In genomic region chr1:235391879-235392278, GRCh38 we compare ENCODE assay signal across 15 cellular contexts. TPM values are rescaled to one million over a fixed set of nuclear protein-coding genes. Genes with fewer than 3 reads are reported as not detected.
DNase-seq lines count a peak whose midpoint lies in the region; ATAC-seq and FAIRE-seq lines count a peak whose summit lies in the region.
"Had no signal": no experiment of that assay in that cellular context is flagged by ENCODE, and none has a peak within 500 bp of the region (broad histone marks: within the 10 kb centered on the region; RNA-seq: fewer than 3 reads in every experiment).

No MANE protein-coding gene starts in this region.

- H3K4me1 Mint-ChIP-seq in immature natural killer cell: peaks cover 0 to 4% of the 10 kb centered on the region in 2 donors

- FAIRE-seq in RCC 7860 (lab: Jason Lieb, UNC): no peak
- FAIRE-seq: A204.1, HTR-8/SVneo had no signal

- peaks cover 0 to 6% (median 5%) of the 10 kb centered on the region in 6 donors for H3K9me3 Mint-ChIP-seq in immature natural killer cell

- no peak for ATAC-seq in GM19395 (IDR thresholded peaks at IDR 0.05; ENCODE audit: unreplicated experiment)
- ATAC-seq: HCT116 had no signal

- H3K36me3 Mint-ChIP-seq in immature natural killer cell: peaks cover 5 to 6% (median 5%) of the 10 kb centered on the region in 3 donors

- no peaks in the 10 kb centered on the region for H3K27me3 Mint-ChIP-seq in immature natural killer cell (ENCODE audit: low read depth in 3 of 3)
- H3K27me3 Mint-ChIP-seq: CD4-positive, alpha-beta memory T cell had no signal

- no peak overlapping the region for H3K4me3 Mint-ChIP-seq in immature natural killer cell
- H3K4me3 Mint-ChIP-seq: CD4-positive, alpha-beta memory T cell had no signal

- DNase-seq in EH (ENCODE audit: low read depth) (peak; percentile 44), HCEC 1CT (peak; percentile 39), RCC 7860 (ENCODE audit: low spot score) (peak; percentile 33), kidney tubule cell (ENCODE audit: low spot score) (peak; percentile 41), immature natural killer cell (no peak), HUDEP-2 (lab: John Stamatoyannopoulos, UW; ENCODE audit: unreplicated experiment in 76 of 76) (no peak)
- DNase-seq: BE2C; CD4-positive, alpha-beta memory T cell; DMS79; GF-D8; KBM-7 had no signal

- no peak overlapping the region for H3K27ac Mint-ChIP-seq in immature natural killer cell
- H3K27ac Mint-ChIP-seq: CD4-positive, alpha-beta memory T cell had no signal

RNA-seq across cellular contexts. Expression of gene TBCE, which starts 24.7 kb away (rescaled TPM):
- polyA plus RNA-seq in immature natural killer cell: 10 to 100 TPM in 2 of 3 donors, 1 to 10 TPM in 1; 6.0 to 21.1 (median 16.5) TPM

Comparison
In these comparisons a context has a peak if more than half of its experiments do, and no peak if none do; other contexts are left out.
1. DNase-seq: peak in EH (single experiment), HCEC 1CT (single experiment), RCC 7860 (single experiment) and kidney tubule cell (single experiment); none in immature natural killer cell (0 of 3) and HUDEP-2 (0 of 76).